In genomic region chr2:235378944-235379343, GRCh38 we compare ENCODE assay signal across 23 cellular contexts.
"Had no signal": no experiment of that assay in that cellular context is flagged by ENCODE, and none has a peak within 500 bp of the region (broad histone marks: within the 10 kb centered on the region; RNA-seq: fewer than 3 reads in every experiment).

No MANE protein-coding gene starts in this region.

- DNase-seq: effector CD4-positive, alpha-beta T cell; kidney; left lung; mesendoderm; midbrain; naive thymus-derived CD4-positive, alpha-beta T cell; stimulated activated CD4-positive, alpha-beta T cell treated with anti-CD3 and anti-CD28 coated beads, Interleukin-12 subunit alpha, Interleukin-12 subunit beta, amount 100 ng/mL, for 4 hours; stimulated activated CD4-positive, alpha-beta T cell treated with anti-CD3 and anti-CD28 coated beads, Interleukin-1b, Interleukin-23, amount 100 ng/mL, for 48 hours; stimulated activated CD4-positive, alpha-beta T cell treated with anti-CD3 and anti-CD28 coated beads, Interleukin-4, amount 100 ng/mL, for 1 hour; stimulated activated CD8-positive, alpha-beta memory T cell treated with anti-CD3 and anti-CD28 coated beads, Interleukin-4, amount 100 ng/mL, for 48 hours; stimulated activated naive CD4-positive, alpha-beta T cell; stimulated activated naive CD8-positive, alpha-beta T cell treated with anti-CD3 and anti-CD28 coated beads, Interleukin-15, amount 100 ng/mL, for 72 hours; upper lobe of right lung; uterus had no signal

- H3K4me2 ChIP-seq: neural progenitor cell, smooth muscle cell had no signal

- H3K36me3 ChIP-seq: left lung, neural progenitor cell, prostate gland, right atrium auricular region, suprapubic skin, transverse colon, upper lobe of right lung, uterus had no signal

- H3K79me2 ChIP-seq: parathyroid adenoma had no signal

- H2AFZ ChIP-seq: neural progenitor cell, parathyroid adenoma had no signal

- H3K4me1 ChIP-seq: left lung, neural progenitor cell, parathyroid adenoma, prostate gland, right atrium auricular region, transverse colon, upper lobe of right lung, uterus had no signal

- H3K4me3 ChIP-seq: dorsolateral prefrontal cortex, left lung, neural progenitor cell, prostate gland, right atrium auricular region, smooth muscle cell, suprapubic skin, transverse colon, upper lobe of right lung, uterus had no signal

- ATAC-seq: naive thymus-derived CD4-positive, alpha-beta T cell; sciatic nerve; stimulated activated naive CD8-positive, alpha-beta T cell treated with anti-CD3 and anti-CD28 coated beads, Interleukin-15, amount 100 ng/mL, for 72 hours had no signal

- H3K9me3 ChIP-seq: left lung, prostate gland, right atrium auricular region, suprapubic skin, transverse colon, upper lobe of right lung, uterus had no signal

- H3K9ac ChIP-seq: neural progenitor cell, parathyroid adenoma had no signal

- H3K27ac ChIP-seq: dorsolateral prefrontal cortex, left lung, neural progenitor cell, parathyroid adenoma, prostate gland, right atrium auricular region, suprapubic skin, transverse colon, upper lobe of right lung, uterus had no signal

- H3K27me3 ChIP-seq: left lung, neural progenitor cell, right atrium auricular region, transverse colon, upper lobe of right lung, uterus had no signal
